8 cellular contexts compared by ENCODE assay signal in genomic region chr15:60390931-60391501, GRCh38. TPM values are rescaled to one million over a fixed set of nuclear protein-coding genes. Genes with fewer than 3 reads are reported as not detected.
DNase-seq lines count a peak whose midpoint lies in the region; ATAC-seq and TF ChIP-seq lines count a peak whose summit lies in the region.

No MANE protein-coding gene starts in this region.

- DNase-seq in activated CD8-positive, alpha-beta T cell treated with anti-CD3 and anti-CD28 coated beads, Interleukin-2, amount 10 ng/mL, durations not matched to agents 7 days and 5 days, result no peak
- DNase-seq in activated CD8-positive, alpha-beta T cell treated with anti-CD3 and anti-CD28 coated beads for 36 hours, result no peak
- DNase-seq in iPS-NIHi11 (ENCODE audit: low spot score), result peak; percentile 56
- no peak for DNase-seq in stimulated activated CD4-positive, alpha-beta T cell treated with anti-CD3 and anti-CD28 coated beads, Interleukin-2, amount 100 ng/mL, for 24 hours
- no peak for DNase-seq in NCI-H1105 treated with DMSO at 0.1 percent for 48 hours (lab: John Stamatoyannopoulos, UW)

- H3K27me3 ChIP-seq in subcutaneous abdominal adipose tissue (ENCODE audit: control insufficient read depth in 5 of 5, insufficient read depth in 4 of 5, low read length in 5 of 5), result no peaks in the 10 kb centered on the region

- no peak for TF ChIP-seq CTCF in activated CD8-positive, alpha-beta T cell treated with anti-CD3 and anti-CD28 coated beads for 36 hours (IDR thresholded peaks at IDR 0.05)

- H3K27ac Mint-ChIP-seq in activated CD8-positive, alpha-beta T cell treated with anti-CD3 and anti-CD28 coated beads, Interleukin-2, amount 10 ng/mL, durations not matched to agents 7 days and 5 days, result peak overlapping the region; percentile 21
- H3K27ac Mint-ChIP-seq in activated CD8-positive, alpha-beta T cell treated with anti-CD3 and anti-CD28 coated beads for 36 hours, result no peak overlapping the region
- H3K27ac Mint-ChIP-seq in activated T-helper 17 cell treated with anti-CD3 and anti-CD28 coated beads, Interleukin-2, amount 50 U/mL, for 72 hours, result peak overlapping the region; percentile 79

- CTCF ChIA-PET in activated CD8-positive, alpha-beta T cell treated with anti-CD3 and anti-CD28 coated beads, Interleukin-2, amount 10 ng/mL, durations not matched to agents 7 days and 5 days (lab: Charles Lee), result interaction anchor here (0.9 kb wide), 1 partner anchor 526 kb away, joined by 3 read pairs; no protein-coding TSS in a partner anchor
- CTCF ChIA-PET in activated CD8-positive, alpha-beta T cell treated with anti-CD3 and anti-CD28 coated beads for 36 hours (lab: Charles Lee), result interaction anchor here (1.3 kb wide), 1 partner anchor 129 kb away, joined by 3 read pairs; no protein-coding TSS in a partner anchor

- intact Hi-C loops in activated CD8-positive, alpha-beta T cell treated with anti-CD3 and anti-CD28 coated beads for 36 hours (cut with micrococcal nuclease), result no loop called here

- POLR2A ChIA-PET in activated CD8-positive, alpha-beta T cell treated with anti-CD3 and anti-CD28 coated beads, Interleukin-2, amount 10 ng/mL, durations not matched to agents 7 days and 5 days (lab: Charles Lee), result no interaction called here
- POLR2A ChIA-PET in activated CD8-positive, alpha-beta T cell treated with anti-CD3 and anti-CD28 coated beads for 36 hours (lab: Charles Lee), result no interaction called here

- no peak overlapping the region for H3K4me3 Mint-ChIP-seq in activated CD8-positive, alpha-beta T cell treated with anti-CD3 and anti-CD28 coated beads, Interleukin-2, amount 10 ng/mL, durations not matched to agents 7 days and 5 days
- H3K4me3 Mint-ChIP-seq in activated CD8-positive, alpha-beta T cell treated with anti-CD3 and anti-CD28 coated beads for 36 hours, result no peak overlapping the region
- peak overlapping the region; percentile 52 for H3K4me3 Mint-ChIP-seq in activated T-helper 17 cell treated with anti-CD3 and anti-CD28 coated beads, Interleukin-2, amount 50 U/mL, for 72 hours

- no peaks in the 10 kb centered on the region for H3K9me3 Mint-ChIP-seq in activated CD8-positive, alpha-beta T cell treated with anti-CD3 and anti-CD28 coated beads, Interleukin-2, amount 10 ng/mL, durations not matched to agents 7 days and 5 days (ENCODE audit: insufficient read depth)
- no peaks in the 10 kb centered on the region for H3K9me3 Mint-ChIP-seq in activated CD8-positive, alpha-beta T cell treated with anti-CD3 and anti-CD28 coated beads for 36 hours
- H3K9me3 Mint-ChIP-seq in activated T-helper 17 cell treated with anti-CD3 and anti-CD28 coated beads, Interleukin-2, amount 50 U/mL, for 72 hours, result no peaks in the 10 kb centered on the region

- H3K9ac ChIP-seq in subcutaneous abdominal adipose tissue (ENCODE audit: low read length in 5 of 5), result peak overlapping the region in 3 of 5 donors; percentile 46 to 65 (median 57)

- peaks cover 10 to 31% (median 14%) of the 10 kb centered on the region in 5 donors for H3K36me3 ChIP-seq in subcutaneous abdominal adipose tissue (ENCODE audit: control insufficient read depth in 5 of 5, insufficient read depth in 5 of 5, low read length in 5 of 5)

- H3K36me3 Mint-ChIP-seq in activated CD8-positive, alpha-beta T cell treated with anti-CD3 and anti-CD28 coated beads, Interleukin-2, amount 10 ng/mL, durations not matched to agents 7 days and 5 days (ENCODE audit: low read depth), result peaks cover 57% of the 10 kb centered on the region
- peaks cover 13% of the 10 kb centered on the region for H3K36me3 Mint-ChIP-seq in activated CD8-positive, alpha-beta T cell treated with anti-CD3 and anti-CD28 coated beads for 36 hours (ENCODE audit: low read depth)
- peaks cover 66% of the 10 kb centered on the region for H3K36me3 Mint-ChIP-seq in activated T-helper 17 cell treated with anti-CD3 and anti-CD28 coated beads, Interleukin-2, amount 50 U/mL, for 72 hours (ENCODE audit: low read depth)

- peak overlapping the region; percentile 13 to 53 (median 45) for H3K4me3 ChIP-seq in subcutaneous abdominal adipose tissue (ENCODE audit: low read depth in 1 of 5, low read length in 5 of 5)

- ATAC-seq in activated CD8-positive, alpha-beta T cell treated with anti-CD3 and anti-CD28 coated beads, Interleukin-2, amount 10 ng/mL, durations not matched to agents 7 days and 5 days, result no peak
- ATAC-seq in activated CD8-positive, alpha-beta T cell treated with anti-CD3 and anti-CD28 coated beads for 36 hours, result no peak
- peak; percentile 12 for ATAC-seq in activated T-helper 17 cell treated with anti-CD3 and anti-CD28 coated beads, Interleukin-2, amount 50 U/mL, for 72 hours (replicated peaks)
- no peak for ATAC-seq in HG02571 (IDR thresholded peaks at IDR 0.05; ENCODE audit: unreplicated experiment)

- peaks cover 42 to 90% (median 89%) of the 10 kb centered on the region in 5 donors for H3K4me1 ChIP-seq in subcutaneous abdominal adipose tissue (ENCODE audit: control insufficient read depth in 5 of 5, insufficient read depth in 5 of 5, low read length in 5 of 5)

- no peaks in the 10 kb centered on the region for H3K9me3 ChIP-seq in subcutaneous abdominal adipose tissue (ENCODE audit: control insufficient read depth in 5 of 5, low read length in 5 of 5)

- H3K27me3 Mint-ChIP-seq in activated CD8-positive, alpha-beta T cell treated with anti-CD3 and anti-CD28 coated beads, Interleukin-2, amount 10 ng/mL, durations not matched to agents 7 days and 5 days (ENCODE audit: low read depth), result no peaks in the 10 kb centered on the region
- peaks cover 6% of the 10 kb centered on the region for H3K27me3 Mint-ChIP-seq in activated CD8-positive, alpha-beta T cell treated with anti-CD3 and anti-CD28 coated beads for 36 hours
- H3K27me3 Mint-ChIP-seq in activated T-helper 17 cell treated with anti-CD3 and anti-CD28 coated beads, Interleukin-2, amount 50 U/mL, for 72 hours, result no peaks in the 10 kb centered on the region

- peak overlapping the region; percentile 99 for H3K27ac ChIP-seq in subcutaneous abdominal adipose tissue (ENCODE audit: low read depth, low read length)

- peaks cover 67% of the 10 kb centered on the region for H3K4me1 Mint-ChIP-seq in activated CD8-positive, alpha-beta T cell treated with anti-CD3 and anti-CD28 coated beads, Interleukin-2, amount 10 ng/mL, durations not matched to agents 7 days and 5 days (ENCODE audit: low read depth)
- H3K4me1 Mint-ChIP-seq in activated CD8-positive, alpha-beta T cell treated with anti-CD3 and anti-CD28 coated beads for 36 hours (ENCODE audit: low read depth), result peaks cover 46% of the 10 kb centered on the region
- H3K4me1 Mint-ChIP-seq in activated T-helper 17 cell treated with anti-CD3 and anti-CD28 coated beads, Interleukin-2, amount 50 U/mL, for 72 hours, result peaks cover 41% of the 10 kb centered on the region

RNA-seq across cellular contexts. Expression of gene ANXA2, which starts 6.8 kb away (rescaled TPM):
- total RNA-seq in activated CD8-positive, alpha-beta T cell treated with anti-CD3 and anti-CD28 coated beads, Interleukin-2, amount 10 ng/mL, durations not matched to agents 7 days and 5 days, result 100 to 1,000 TPM; 368 to 375 TPM
- total RNA-seq in activated CD8-positive, alpha-beta T cell treated with anti-CD3 and anti-CD28 coated beads for 36 hours, result 10 to 100 TPM; 57.9 to 60.2 TPM
- total RNA-seq in activated T-helper 17 cell treated with anti-CD3 and anti-CD28 coated beads, Interleukin-2, amount 50 U/mL, for 72 hours, result 100 to 1,000 TPM; 120 to 420 TPM
